2 cellular contexts compared by ENCODE assay signal in the genomic region with DNA sequence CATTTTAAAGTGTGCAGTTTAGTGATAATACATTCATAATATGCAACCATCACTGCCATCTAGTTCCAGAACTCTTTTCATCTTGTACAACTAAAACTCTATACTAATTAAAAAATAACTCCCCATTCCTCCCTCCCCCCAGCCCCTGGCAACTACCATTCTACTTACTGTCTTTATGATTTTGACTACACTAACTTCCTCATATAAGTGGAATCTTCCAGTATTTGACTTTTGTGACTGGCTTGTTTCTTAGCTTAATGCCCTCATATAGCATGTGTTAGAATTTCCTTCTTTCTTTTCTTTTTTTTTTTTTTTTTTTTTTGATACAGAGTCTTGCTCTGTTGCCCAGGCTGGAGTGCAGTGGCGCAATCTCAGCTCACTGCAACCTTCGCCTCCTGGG.
TF ChIP-seq lines count a peak whose summit lies in the region.

No MANE protein-coding gene starts in this region.

TF ChIP-seq in GM23338, 12 proteins besides CTCF, POLR2A, EP300 and RAD21 (continued from another document):
- TF ChIP-seq, protein P1, sequence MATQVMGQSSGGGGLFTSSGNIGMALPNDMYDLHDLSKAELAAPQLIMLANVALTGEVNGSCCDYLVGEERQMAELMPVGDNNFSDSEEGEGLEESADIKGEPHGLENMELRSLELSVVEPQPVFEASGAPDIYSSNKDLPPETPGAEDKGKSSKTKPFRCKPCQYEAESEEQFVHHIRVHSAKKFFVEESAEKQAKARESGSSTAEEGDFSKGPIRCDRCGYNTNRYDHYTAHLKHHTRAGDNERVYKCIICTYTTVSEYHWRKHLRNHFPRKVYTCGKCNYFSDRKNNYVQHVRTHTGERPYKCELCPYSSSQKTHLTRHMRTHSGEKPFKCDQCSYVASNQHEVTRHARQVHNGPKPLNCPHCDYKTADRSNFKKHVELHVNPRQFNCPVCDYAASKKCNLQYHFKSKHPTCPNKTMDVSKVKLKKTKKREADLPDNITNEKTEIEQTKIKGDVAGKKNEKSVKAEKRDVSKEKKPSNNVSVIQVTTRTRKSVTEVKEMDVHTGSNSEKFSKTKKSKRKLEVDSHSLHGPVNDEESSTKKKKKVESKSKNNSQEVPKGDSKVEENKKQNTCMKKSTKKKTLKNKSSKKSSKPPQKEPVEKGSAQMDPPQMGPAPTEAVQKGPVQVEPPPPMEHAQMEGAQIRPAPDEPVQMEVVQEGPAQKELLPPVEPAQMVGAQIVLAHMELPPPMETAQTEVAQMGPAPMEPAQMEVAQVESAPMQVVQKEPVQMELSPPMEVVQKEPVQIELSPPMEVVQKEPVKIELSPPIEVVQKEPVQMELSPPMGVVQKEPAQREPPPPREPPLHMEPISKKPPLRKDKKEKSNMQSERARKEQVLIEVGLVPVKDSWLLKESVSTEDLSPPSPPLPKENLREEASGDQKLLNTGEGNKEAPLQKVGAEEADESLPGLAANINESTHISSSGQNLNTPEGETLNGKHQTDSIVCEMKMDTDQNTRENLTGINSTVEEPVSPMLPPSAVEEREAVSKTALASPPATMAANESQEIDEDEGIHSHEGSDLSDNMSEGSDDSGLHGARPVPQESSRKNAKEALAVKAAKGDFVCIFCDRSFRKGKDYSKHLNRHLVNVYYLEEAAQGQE (IDR thresholded peaks at IDR 0.05; ENCODE audit: unreplicated experiment): no peak

TF ChIP-seq in WTC11, 78 proteins besides CTCF, POLR2A, EP300 and RAD21 (continued from another document):
- TF ChIP-seq, protein P2, sequence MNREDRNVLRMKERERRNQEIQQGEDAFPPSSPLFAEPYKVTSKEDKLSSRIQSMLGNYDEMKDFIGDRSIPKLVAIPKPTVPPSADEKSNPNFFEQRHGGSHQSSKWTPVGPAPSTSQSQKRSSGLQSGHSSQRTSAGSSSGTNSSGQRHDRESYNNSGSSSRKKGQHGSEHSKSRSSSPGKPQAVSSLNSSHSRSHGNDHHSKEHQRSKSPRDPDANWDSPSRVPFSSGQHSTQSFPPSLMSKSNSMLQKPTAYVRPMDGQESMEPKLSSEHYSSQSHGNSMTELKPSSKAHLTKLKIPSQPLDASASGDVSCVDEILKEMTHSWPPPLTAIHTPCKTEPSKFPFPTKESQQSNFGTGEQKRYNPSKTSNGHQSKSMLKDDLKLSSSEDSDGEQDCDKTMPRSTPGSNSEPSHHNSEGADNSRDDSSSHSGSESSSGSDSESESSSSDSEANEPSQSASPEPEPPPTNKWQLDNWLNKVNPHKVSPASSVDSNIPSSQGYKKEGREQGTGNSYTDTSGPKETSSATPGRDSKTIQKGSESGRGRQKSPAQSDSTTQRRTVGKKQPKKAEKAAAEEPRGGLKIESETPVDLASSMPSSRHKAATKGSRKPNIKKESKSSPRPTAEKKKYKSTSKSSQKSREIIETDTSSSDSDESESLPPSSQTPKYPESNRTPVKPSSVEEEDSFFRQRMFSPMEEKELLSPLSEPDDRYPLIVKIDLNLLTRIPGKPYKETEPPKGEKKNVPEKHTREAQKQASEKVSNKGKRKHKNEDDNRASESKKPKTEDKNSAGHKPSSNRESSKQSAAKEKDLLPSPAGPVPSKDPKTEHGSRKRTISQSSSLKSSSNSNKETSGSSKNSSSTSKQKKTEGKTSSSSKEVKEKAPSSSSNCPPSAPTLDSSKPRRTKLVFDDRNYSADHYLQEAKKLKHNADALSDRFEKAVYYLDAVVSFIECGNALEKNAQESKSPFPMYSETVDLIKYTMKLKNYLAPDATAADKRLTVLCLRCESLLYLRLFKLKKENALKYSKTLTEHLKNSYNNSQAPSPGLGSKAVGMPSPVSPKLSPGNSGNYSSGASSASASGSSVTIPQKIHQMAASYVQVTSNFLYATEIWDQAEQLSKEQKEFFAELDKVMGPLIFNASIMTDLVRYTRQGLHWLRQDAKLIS (CRISPR knock-in tag; IDR thresholded peaks at IDR 0.05; ENCODE audit: borderline replicate concordance): no peak
- TF ChIP-seq NFYB (CRISPR knock-in tag; conservative IDR thresholded peaks at IDR 0.05; ENCODE audit: low read depth) (no peak), JAZF1 (CRISPR knock-in tag; IDR thresholded peaks at IDR 0.05) (no peak), JUN (CRISPR knock-in tag; IDR thresholded peaks at IDR 0.05) (no peak), EMX1 (CRISPR knock-in tag; IDR thresholded peaks at IDR 0.05) (no peak), CREM (CRISPR knock-in tag; IDR thresholded peaks at IDR 0.05) (no peak)
- TF ChIP-seq, protein P3, sequence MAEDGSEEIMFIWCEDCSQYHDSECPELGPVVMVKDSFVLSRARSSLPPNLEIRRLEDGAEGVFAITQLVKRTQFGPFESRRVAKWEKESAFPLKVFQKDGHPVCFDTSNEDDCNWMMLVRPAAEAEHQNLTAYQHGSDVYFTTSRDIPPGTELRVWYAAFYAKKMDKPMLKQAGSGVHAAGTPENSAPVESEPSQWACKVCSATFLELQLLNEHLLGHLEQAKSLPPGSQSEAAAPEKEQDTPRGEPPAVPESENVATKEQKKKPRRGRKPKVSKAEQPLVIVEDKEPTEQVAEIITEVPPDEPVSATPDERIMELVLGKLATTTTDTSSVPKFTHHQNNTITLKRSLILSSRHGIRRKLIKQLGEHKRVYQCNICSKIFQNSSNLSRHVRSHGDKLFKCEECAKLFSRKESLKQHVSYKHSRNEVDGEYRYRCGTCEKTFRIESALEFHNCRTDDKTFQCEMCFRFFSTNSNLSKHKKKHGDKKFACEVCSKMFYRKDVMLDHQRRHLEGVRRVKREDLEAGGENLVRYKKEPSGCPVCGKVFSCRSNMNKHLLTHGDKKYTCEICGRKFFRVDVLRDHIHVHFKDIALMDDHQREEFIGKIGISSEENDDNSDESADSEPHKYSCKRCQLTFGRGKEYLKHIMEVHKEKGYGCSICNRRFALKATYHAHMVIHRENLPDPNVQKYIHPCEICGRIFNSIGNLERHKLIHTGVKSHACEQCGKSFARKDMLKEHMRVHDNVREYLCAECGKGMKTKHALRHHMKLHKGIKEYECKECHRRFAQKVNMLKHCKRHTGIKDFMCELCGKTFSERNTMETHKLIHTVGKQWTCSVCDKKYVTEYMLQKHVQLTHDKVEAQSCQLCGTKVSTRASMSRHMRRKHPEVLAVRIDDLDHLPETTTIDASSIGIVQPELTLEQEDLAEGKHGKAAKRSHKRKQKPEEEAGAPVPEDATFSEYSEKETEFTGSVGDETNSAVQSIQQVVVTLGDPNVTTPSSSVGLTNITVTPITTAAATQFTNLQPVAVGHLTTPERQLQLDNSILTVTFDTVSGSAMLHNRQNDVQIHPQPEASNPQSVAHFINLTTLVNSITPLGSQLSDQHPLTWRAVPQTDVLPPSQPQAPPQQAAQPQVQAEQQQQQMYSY (CRISPR knock-in tag; IDR thresholded peaks at IDR 0.05): no peak
- TF ChIP-seq, protein P4, sequence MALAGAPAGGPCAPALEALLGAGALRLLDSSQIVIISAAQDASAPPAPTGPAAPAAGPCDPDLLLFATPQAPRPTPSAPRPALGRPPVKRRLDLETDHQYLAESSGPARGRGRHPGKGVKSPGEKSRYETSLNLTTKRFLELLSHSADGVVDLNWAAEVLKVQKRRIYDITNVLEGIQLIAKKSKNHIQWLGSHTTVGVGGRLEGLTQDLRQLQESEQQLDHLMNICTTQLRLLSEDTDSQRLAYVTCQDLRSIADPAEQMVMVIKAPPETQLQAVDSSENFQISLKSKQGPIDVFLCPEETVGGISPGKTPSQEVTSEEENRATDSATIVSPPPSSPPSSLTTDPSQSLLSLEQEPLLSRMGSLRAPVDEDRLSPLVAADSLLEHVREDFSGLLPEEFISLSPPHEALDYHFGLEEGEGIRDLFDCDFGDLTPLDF (CRISPR knock-in tag; IDR thresholded peaks at IDR 0.05): no peak
- TF ChIP-seq, protein P5, sequence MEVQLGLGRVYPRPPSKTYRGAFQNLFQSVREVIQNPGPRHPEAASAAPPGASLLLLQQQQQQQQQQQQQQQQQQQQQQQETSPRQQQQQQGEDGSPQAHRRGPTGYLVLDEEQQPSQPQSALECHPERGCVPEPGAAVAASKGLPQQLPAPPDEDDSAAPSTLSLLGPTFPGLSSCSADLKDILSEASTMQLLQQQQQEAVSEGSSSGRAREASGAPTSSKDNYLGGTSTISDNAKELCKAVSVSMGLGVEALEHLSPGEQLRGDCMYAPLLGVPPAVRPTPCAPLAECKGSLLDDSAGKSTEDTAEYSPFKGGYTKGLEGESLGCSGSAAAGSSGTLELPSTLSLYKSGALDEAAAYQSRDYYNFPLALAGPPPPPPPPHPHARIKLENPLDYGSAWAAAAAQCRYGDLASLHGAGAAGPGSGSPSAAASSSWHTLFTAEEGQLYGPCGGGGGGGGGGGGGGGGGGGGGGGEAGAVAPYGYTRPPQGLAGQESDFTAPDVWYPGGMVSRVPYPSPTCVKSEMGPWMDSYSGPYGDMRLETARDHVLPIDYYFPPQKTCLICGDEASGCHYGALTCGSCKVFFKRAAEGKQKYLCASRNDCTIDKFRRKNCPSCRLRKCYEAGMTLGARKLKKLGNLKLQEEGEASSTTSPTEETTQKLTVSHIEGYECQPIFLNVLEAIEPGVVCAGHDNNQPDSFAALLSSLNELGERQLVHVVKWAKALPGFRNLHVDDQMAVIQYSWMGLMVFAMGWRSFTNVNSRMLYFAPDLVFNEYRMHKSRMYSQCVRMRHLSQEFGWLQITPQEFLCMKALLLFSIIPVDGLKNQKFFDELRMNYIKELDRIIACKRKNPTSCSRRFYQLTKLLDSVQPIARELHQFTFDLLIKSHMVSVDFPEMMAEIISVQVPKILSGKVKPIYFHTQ (CRISPR knock-in tag; IDR thresholded peaks at IDR 0.05): no peak
- TF ChIP-seq, protein P6, sequence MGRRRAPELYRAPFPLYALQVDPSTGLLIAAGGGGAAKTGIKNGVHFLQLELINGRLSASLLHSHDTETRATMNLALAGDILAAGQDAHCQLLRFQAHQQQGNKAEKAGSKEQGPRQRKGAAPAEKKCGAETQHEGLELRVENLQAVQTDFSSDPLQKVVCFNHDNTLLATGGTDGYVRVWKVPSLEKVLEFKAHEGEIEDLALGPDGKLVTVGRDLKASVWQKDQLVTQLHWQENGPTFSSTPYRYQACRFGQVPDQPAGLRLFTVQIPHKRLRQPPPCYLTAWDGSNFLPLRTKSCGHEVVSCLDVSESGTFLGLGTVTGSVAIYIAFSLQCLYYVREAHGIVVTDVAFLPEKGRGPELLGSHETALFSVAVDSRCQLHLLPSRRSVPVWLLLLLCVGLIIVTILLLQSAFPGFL (CRISPR knock-in tag; IDR thresholded peaks at IDR 0.05; ENCODE audit: borderline replicate concordance): no peak
- TF ChIP-seq, protein P7, sequence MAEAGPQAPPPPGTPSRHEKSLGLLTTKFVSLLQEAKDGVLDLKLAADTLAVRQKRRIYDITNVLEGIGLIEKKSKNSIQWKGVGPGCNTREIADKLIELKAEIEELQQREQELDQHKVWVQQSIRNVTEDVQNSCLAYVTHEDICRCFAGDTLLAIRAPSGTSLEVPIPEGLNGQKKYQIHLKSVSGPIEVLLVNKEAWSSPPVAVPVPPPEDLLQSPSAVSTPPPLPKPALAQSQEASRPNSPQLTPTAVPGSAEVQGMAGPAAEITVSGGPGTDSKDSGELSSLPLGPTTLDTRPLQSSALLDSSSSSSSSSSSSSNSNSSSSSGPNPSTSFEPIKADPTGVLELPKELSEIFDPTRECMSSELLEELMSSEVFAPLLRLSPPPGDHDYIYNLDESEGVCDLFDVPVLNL (CRISPR knock-in tag; IDR thresholded peaks at IDR 0.05; ENCODE audit: borderline replicate concordance, low read depth): no peak
